ENCODE assay signal across 9 cellular contexts in genomic region chr18:79855147-79855910, GRCh38. TPM values are rescaled to one million over a fixed set of nuclear protein-coding genes. Genes with fewer than 3 reads are reported as not detected.
DNase-seq lines count a peak whose midpoint lies in the region; ATAC-seq lines count a peak whose summit lies in the region.
"Had no signal": no experiment of that assay in that cellular context is flagged by ENCODE, and none has a peak within 500 bp of the region (broad histone marks: within the 10 kb centered on the region; RNA-seq: fewer than 3 reads in every experiment).

No MANE protein-coding gene starts in this region.

- no peak overlapping the region for H3K23ac ChIP-seq in neuronal stem cell (ENCODE audit: low read depth, low read length, poor library complexity)

- H3K79me1 ChIP-seq in neuronal stem cell (ENCODE audit: low read depth, low read length), result peaks cover 2% of the 10 kb centered on the region

- no peak overlapping the region for H2AFZ ChIP-seq in neuronal stem cell (ENCODE audit: low read length)

- H3K4me1 ChIP-seq in neuronal stem cell (ENCODE audit: control insufficient read depth in 2 of 2, insufficient read depth in 1 of 2, low read depth in 1 of 2, low read length in 2 of 2), result peaks cover 0 to 5% of the 10 kb centered on the region in 2 donors

- no peak overlapping the region for H3K4me2 ChIP-seq in neuronal stem cell (ENCODE audit: insufficient read depth, low read length, poor library complexity, severe bottlenecking)

- no peaks in the 10 kb centered on the region for H3K9me3 ChIP-seq in MG63
- H3K9me3 ChIP-seq in neuronal stem cell (replicated peaks in 1 of 2; ENCODE audit: control insufficient read depth in 2 of 2, insufficient read depth in 1 of 2, low read depth in 1 of 2, low read length in 2 of 2), result no peaks in the 10 kb centered on the region

- no peak overlapping the region for H3K9ac ChIP-seq in neuronal stem cell (ENCODE audit: low read depth, low read length, poor library complexity)

- no peak overlapping the region for H3K27ac ChIP-seq in neuronal stem cell (replicated peaks; ENCODE audit: low read length)

- no peak overlapping the region for H3K4me3 ChIP-seq in MG63
- H3K4me3 ChIP-seq in neuronal stem cell (ENCODE audit: low read length in 2 of 2), result no peak overlapping the region

- H3K4ac ChIP-seq in neuronal stem cell (ENCODE audit: low read length), result no peak overlapping the region

- no peak overlapping the region for H3K14ac ChIP-seq in neuronal stem cell (ENCODE audit: low read length)

- H3K27me3 ChIP-seq in MG63 (peaks cover 5% of the 10 kb centered on the region), neuronal stem cell (ENCODE audit: control insufficient read depth in 3 of 3, insufficient read depth in 3 of 3, low read depth in 1 of 3, low read length in 3 of 3) (peaks cover 0 to 6% (median 0%) of the 10 kb centered on the region in 3 experiments)

- H3K36me3 ChIP-seq in MG63 (no peaks in the 10 kb centered on the region), neuronal stem cell (replicated peaks in 1 of 2; ENCODE audit: control insufficient read depth in 2 of 2, insufficient read depth in 2 of 2, low read length in 2 of 2) (no peaks in the 10 kb centered on the region)

- peak; percentile 65 for DNase-seq in MG63
- DNase-seq in neuronal stem cell (ENCODE audit: low spot score), result no peak
- DNase-seq in NCI-H345 treated with DMSO at 0.1 percent for 48 hours (lab: John Stamatoyannopoulos, UW; ENCODE audit: unreplicated experiment), result no peak
- no peak for DNase-seq in sciatic nerve (ENCODE audit: low spot score)
- DNase-seq in inferior parietal cortex (ENCODE audit: extremely low spot score), result no peak
- DNase-seq: activated naive CD4-positive, alpha-beta T cell treated with anti-CD3 and anti-CD28 coated beads, Interleukin-2, amount 50 U/mL, for 16 hours; stimulated activated CD4-positive, alpha-beta T cell treated with anti-CD3 and anti-CD28 coated beads, Interleukin-4, amount 100 ng/mL, for 4 hours had no signal

- H2BK120ac ChIP-seq in neuronal stem cell (ENCODE audit: low read depth, low read length), result no peak overlapping the region

- intact Hi-C loops in sciatic nerve (cut with DNase I), result no loop called here

- ATAC-seq in GM18520 (IDR thresholded peaks at IDR 0.05; ENCODE audit: unreplicated experiment) (peak; percentile 75), GM21737 (IDR thresholded peaks at IDR 0.05; ENCODE audit: unreplicated experiment) (peak; percentile 68), sciatic nerve (no peak)

- H4K8ac ChIP-seq in neuronal stem cell (ENCODE audit: low read depth, low read length), result no peak overlapping the region

- H3K18ac ChIP-seq in neuronal stem cell (ENCODE audit: low read length), result no peak overlapping the region

- no CpG with 5 or more reads among the region's 17 CpGs for WGBS in neuronal stem cell (ENCODE audit: extremely low coverage in 2 of 2, insufficient read length in 2 of 2, insufficient replicate concordance in 1 of 2), 2 donors

- peak overlapping the region; percentile 60 for H2AK5ac ChIP-seq in neuronal stem cell (ENCODE audit: low read depth, low read length)

- no peak overlapping the region for H4K91ac ChIP-seq in neuronal stem cell (ENCODE audit: low read depth, low read length, poor library complexity)

- H2BK5ac ChIP-seq in neuronal stem cell (ENCODE audit: low read length), result no peak overlapping the region

- peak overlapping the region; percentile 46 for H2BK12ac ChIP-seq in neuronal stem cell (ENCODE audit: low read length)

- no peak overlapping the region for H2BK15ac ChIP-seq in neuronal stem cell (ENCODE audit: low read length)

RNA-seq across cellular contexts. Expression of gene KCNG2, which starts 57.6 kb away (rescaled TPM):
- not detected in 2 replicates for total RNA-seq in MG63 (2014; rRNA removed; shearing (Covaris generic); ENCODE audit: low replicate concordance)
- 0.29 TPM for polyA plus RNA-seq in neuronal stem cell (2013, experiment 1 of 2)
- 0.29 TPM for polyA plus RNA-seq in neuronal stem cell (2013, experiment 2 of 2)
- total RNA-seq in sciatic nerve, result 0.22 TPM
